ENCODE assay signal across 13 cellular contexts in genomic region chr22:49197500-49197899, GRCh38.
DNase-seq lines count a peak whose midpoint lies in the region; ATAC-seq and TF ChIP-seq lines count a peak whose summit lies in the region.
"Had no signal": no experiment of that assay in that cellular context is flagged by ENCODE, and none has a peak within 500 bp of the region (broad histone marks: within the 10 kb centered on the region; RNA-seq: fewer than 3 reads in every experiment).

No MANE protein-coding gene starts in this region.

- H3K9me3 ChIP-seq in smooth muscle cell (replicated peaks; ENCODE audit: low read depth): no peaks in the 10 kb centered on the region
- H3K9me3 ChIP-seq: SK-N-SH had no signal

- no peak overlapping the region for H2AFZ ChIP-seq in smooth muscle cell (ENCODE audit: low read depth)

- H4K20me1 ChIP-seq in smooth muscle cell (ENCODE audit: low read depth): no peaks in the 10 kb centered on the region

- no peak overlapping the region for H3K4me3 ChIP-seq in smooth muscle cell

- H3F3A ChIP-seq in smooth muscle cell (ENCODE audit: low read depth): no peaks in the 10 kb centered on the region

- WGBS in smooth muscle cell (ENCODE audit: low lambda C conversion rate): 58% methylated on average over 16 of the region's 16 CpGs

- H3K27me3 Mint-ChIP-seq in type B pancreatic cell: peaks cover 58% of the 10 kb centered on the region

- H3K4me2 ChIP-seq in smooth muscle cell: no peak overlapping the region
- H3K4me2 ChIP-seq: SK-N-SH had no signal

- H3K36me3 Mint-ChIP-seq in type B pancreatic cell: no peaks in the 10 kb centered on the region

- no peak overlapping the region for H3K4me3 Mint-ChIP-seq in type B pancreatic cell
- H3K4me3 Mint-ChIP-seq: neural crest cell had no signal

- H3K4me1 ChIP-seq in smooth muscle cell (ENCODE audit: low read depth): no peaks in the 10 kb centered on the region

- H3K27ac ChIP-seq in smooth muscle cell (ENCODE audit: low read depth): no peak overlapping the region

- no peak for ATAC-seq in left lobe of liver
- ATAC-seq: left colon had no signal

- DNase-seq in activated effector memory CD4-positive, alpha-beta T cell treated with anti-CD3 and anti-CD28 coated beads, Interleukin-2, amount 50 U/mL, for 16 hours: peak; percentile 30
- no peak for DNase-seq in activated effector memory CD4-positive, alpha-beta T cell treated with Interleukin-2 at 50 U/mL for 16 hours
- DNase-seq in NCI-H69 (lab: John Stamatoyannopoulos, UW): peak; percentile 72
- peak; percentile 33 for DNase-seq in left lobe of liver (ENCODE audit: low spot score)
- peak; percentile 54 for DNase-seq in type B pancreatic cell (ENCODE audit: extremely low spot score, unreplicated experiment)
- no peak for DNase-seq in smooth muscle cell (lab: John Stamatoyannopoulos, UW; ENCODE audit: unreplicated experiment)
- no peak for DNase-seq in NCI-H226
- no peak for DNase-seq in middle frontal gyrus (ENCODE audit: extremely low spot score, low spot score)
- DNase-seq: ACHN; activated naive CD4-positive, alpha-beta T cell treated with Interleukin-2 at 50 U/mL for 16 hours; SK-N-SH had no signal

- TF ChIP-seq CTCF in type B pancreatic cell (conservative IDR thresholded peaks at IDR 0.05): no peak
- no peak for TF ChIP-seq CTCF in smooth muscle cell (IDR thresholded peaks at IDR 0.05; ENCODE audit: borderline replicate concordance, insufficient read depth, poor library complexity, severe bottlenecking)

- H3K27me3 ChIP-seq in smooth muscle cell (ENCODE audit: low read depth): peaks cover 8% of the 10 kb centered on the region

- H3K9me3 Mint-ChIP-seq in type B pancreatic cell: no peaks in the 10 kb centered on the region
- H3K9me3 Mint-ChIP-seq: neural crest cell had no signal

- no peaks in the 10 kb centered on the region for H3K36me3 ChIP-seq in smooth muscle cell (ENCODE audit: low read depth)

- no peaks in the 10 kb centered on the region for H3K4me1 Mint-ChIP-seq in type B pancreatic cell (ENCODE audit: unreplicated experiment)
- H3K4me1 Mint-ChIP-seq: neural crest cell had no signal

- H3K9ac ChIP-seq in smooth muscle cell (ENCODE audit: low read depth): no peak overlapping the region
- H3K9ac ChIP-seq: SK-N-SH had no signal

- no peak overlapping the region for H3K27ac Mint-ChIP-seq in type B pancreatic cell

- no peaks in the 10 kb centered on the region for H3K79me2 ChIP-seq in smooth muscle cell (ENCODE audit: low read depth)

Comparison
In these comparisons a context has a peak if more than half of its experiments do, and no peak if none do; other contexts are left out.
1. DNase-seq: peak in activated effector memory CD4-positive, alpha-beta T cell treated with anti-CD3 and anti-CD28 coated beads, Interleukin-2, amount 50 U/mL, for 16 hours (single experiment), NCI-H69 (single experiment), left lobe of liver (single experiment) and type B pancreatic cell (single experiment); none in activated effector memory CD4-positive, alpha-beta T cell treated with Interleukin-2 at 50 U/mL for 16 hours (single experiment), smooth muscle cell (single experiment), NCI-H226 (single experiment) and middle frontal gyrus (single experiment).